In the genomic region with DNA sequence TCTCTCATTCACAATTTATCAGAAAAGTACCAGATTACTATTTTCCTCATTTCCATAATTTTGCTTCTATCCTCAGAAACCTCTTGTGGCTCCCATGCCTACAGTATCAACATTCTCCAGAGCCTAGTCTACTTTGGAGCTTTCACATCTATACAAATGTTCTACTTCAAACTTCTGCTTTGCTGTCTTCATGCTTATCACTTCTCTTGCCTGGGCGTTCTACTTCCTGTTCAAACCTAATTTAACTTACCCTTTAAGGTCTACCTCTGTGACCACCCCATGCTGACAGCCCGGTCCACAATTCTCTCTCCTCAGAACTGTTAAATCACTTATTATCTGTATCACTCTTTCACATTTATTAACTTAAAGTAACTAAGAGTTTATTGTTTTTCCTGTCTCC, we compare ENCODE assay signal across 13 cellular contexts. TPM values are rescaled to one million over a fixed set of nuclear protein-coding genes. Genes with fewer than 3 reads are reported as not detected.
DNase-seq lines count a peak whose midpoint lies in the region; ATAC-seq and TF ChIP-seq lines count a peak whose summit lies in the region.
"Had no signal": no experiment of that assay in that cellular context is flagged by ENCODE, and none has a peak within 500 bp of the region (broad histone marks: within the 10 kb centered on the region; RNA-seq: fewer than 3 reads in every experiment).

No MANE protein-coding gene starts in this region.

- BruUV-seq in OCI-LY7 (replicated peaks; lab: Mats Ljungman, UMichigan), result no TSS peak

- CTCF ChIA-PET in OCI-LY7 (lab: Charles Lee; ENCODE audit: unreplicated experiment), result no interaction called here

- POLR2A ChIA-PET in OCI-LY7 (lab: Charles Lee), result interaction anchor here (0.7 to 1.3 kb wide), 2 partner anchors 117 to 349 kb away, joined by 3 to 6 read pairs; no protein-coding TSS in a partner anchor

- no peaks in the 10 kb centered on the region for H3K27me3 Mint-ChIP-seq in natural killer cell (ENCODE audit: low read depth in 2 of 2)

- no peaks in the 10 kb centered on the region for H3K79me2 ChIP-seq in OCI-LY7 (ENCODE audit: insufficient read depth, low read depth, low read length)

- H3K9me2 ChIP-seq in OCI-LY7 (ENCODE audit: insufficient read depth, low read length), result no peaks in the 10 kb centered on the region

- H3K36me3 Mint-ChIP-seq in natural killer cell, result no peaks in the 10 kb centered on the region

- peaks cover 34% of the 10 kb centered on the region for H3K4me1 ChIP-seq in OCI-LY7 (ENCODE audit: insufficient read depth, low read length, poor library complexity, severe bottlenecking)
- peaks cover 3% of the 10 kb centered on the region for H3K4me1 ChIP-seq in left ventricle myocardium inferior
- H3K4me1 ChIP-seq: adrenal gland had no signal

- DNase-seq in OCI-LY7 (ENCODE audit: low spot score) (peak; percentile 47), natural killer cell (no peak), sciatic nerve (ENCODE audit: low spot score) (no peak), dermis blood vessel endothelial cell (no peak), left ventricle myocardium inferior (no peak)
- DNase-seq in stimulated activated CD4-positive, alpha-beta T cell treated with anti-CD3 and anti-CD28 coated beads, Interleukin-4, amount 100 ng/mL, for 4 hours, result no peak
- DNase-seq: adrenal gland, NCI-H1105, Right ventricle myocardium superior had no signal

- H3K9me3 Mint-ChIP-seq in natural killer cell, result no peaks in the 10 kb centered on the region

- no peaks in the 10 kb centered on the region for H4K20me1 ChIP-seq in OCI-LY7 (ENCODE audit: insufficient read depth, low read length)
- H4K20me1 ChIP-seq: BLaER1 had no signal

- no peaks in the 10 kb centered on the region for H3K27me3 ChIP-seq in left ventricle myocardium inferior (ENCODE audit: low read depth)
- H3K27me3 ChIP-seq: adrenal gland, BLaER1, neural progenitor cell had no signal

- no peaks in the 10 kb centered on the region for H3K36me3 ChIP-seq in OCI-LY7 (ENCODE audit: insufficient read depth, low read length)
- H3K36me3 ChIP-seq in left ventricle myocardium inferior, result no peaks in the 10 kb centered on the region
- H3K36me3 ChIP-seq: adrenal gland, BLaER1, neural progenitor cell had no signal

- TF ChIP-seq CTCF in OCI-LY7 (conservative IDR thresholded peaks at IDR 0.05; ENCODE audit: low read length), result no peak
- TF ChIP-seq CTCF in natural killer cell (IDR thresholded peaks at IDR 0.05), result no peak
- no peak for TF ChIP-seq CTCF in left ventricle myocardium inferior (IDR thresholded peaks at IDR 0.05; ENCODE audit: borderline replicate concordance)

- H3K4me3 Mint-ChIP-seq in natural killer cell, result peak overlapping the region; percentile 80
- H3K4me3 Mint-ChIP-seq: neural progenitor cell had no signal

- no peaks in the 10 kb centered on the region for H3K9me3 ChIP-seq in OCI-LY7 (ENCODE audit: low read length)
- H3K9me3 ChIP-seq in left ventricle myocardium inferior (replicated peaks), result no peaks in the 10 kb centered on the region
- H3K9me3 ChIP-seq: adrenal gland had no signal

- peak overlapping the region; percentile 52; the same call in 1 of the 2 replicates for H2AFZ ChIP-seq in OCI-LY7 (ENCODE audit: low read length)
- H2AFZ ChIP-seq: neural progenitor cell had no signal

- H3K4me1 Mint-ChIP-seq in natural killer cell, result peaks cover 20 to 31% of the 10 kb centered on the region in 2 donors
- H3K4me1 Mint-ChIP-seq: neural progenitor cell had no signal

- no peak overlapping the region for H3K4me3 ChIP-seq in OCI-LY7 (ENCODE audit: low read depth, low read length, poor library complexity, severe bottlenecking)
- H3K4me3 ChIP-seq in left ventricle myocardium inferior, result no peak overlapping the region
- H3K4me3 ChIP-seq: adrenal gland, BLaER1, neural progenitor cell had no signal

- intact Hi-C loops in OCI-LY7 (cut with micrococcal nuclease; ENCODE audit: unreplicated experiment), result no loop called here
- intact Hi-C loops in natural killer cell (cut with micrococcal nuclease), result no loop called here
- intact Hi-C loops in sciatic nerve (cut with DNase I), result no loop called here
- intact Hi-C loops in left ventricle myocardium inferior (cut with micrococcal nuclease), result no loop called here

- H3K4me2 ChIP-seq in OCI-LY7 (ENCODE audit: low read length), result peak overlapping the region; percentile 53
- H3K4me2 ChIP-seq: BLaER1, neural progenitor cell had no signal

- ATAC-seq in GM18858 (IDR thresholded peaks at IDR 0.05; ENCODE audit: unreplicated experiment) (peak; percentile 62), HG03095 (IDR thresholded peaks at IDR 0.05; ENCODE audit: unreplicated experiment) (peak; percentile 45), natural killer cell (peak; percentile 56 to 85 (median 64)), sciatic nerve (no peak)

- peak overlapping the region; percentile 79 to 82 for H3K27ac Mint-ChIP-seq in natural killer cell
- H3K27ac Mint-ChIP-seq: neural progenitor cell had no signal

- no peak overlapping the region for H3K27ac ChIP-seq in OCI-LY7 (ENCODE audit: low read depth, low read length, poor library complexity, severe bottlenecking)
- H3K27ac ChIP-seq in left ventricle myocardium inferior (replicated peaks), result no peak overlapping the region
- H3K27ac ChIP-seq: adrenal gland, BLaER1, neural progenitor cell had no signal

RNA-seq across cellular contexts. Expression of gene PTPN12, which starts 6.1 kb away (rescaled TPM):
- 2.7 and 7.1 TPM in 2 replicates for total RNA-seq in OCI-LY7 (2014; rRNA removed; shearing (Covaris generic))
- total RNA-seq in OCI-LY7 (2022) (18.9 and 19.1 TPM in 2 replicates), natural killer cell (100 to 1,000 TPM; 261 to 396 (median 263) TPM), sciatic nerve (166 TPM), dermis blood vessel endothelial cell (56.3 and 88.0 TPM in 2 replicates), left ventricle myocardium inferior (52.2 TPM)
